8 cellular contexts compared by ENCODE assay signal in genomic region chr1:15323351-15323988, GRCh38.
DNase-seq lines count a peak whose midpoint lies in the region; ATAC-seq and TF ChIP-seq lines count a peak whose summit lies in the region.

No MANE protein-coding gene starts in this region.

- H3K36me3 ChIP-seq in HEK293 (ENCODE audit: control insufficient read depth in 2 of 2, insufficient read depth in 1 of 2, low read length in 2 of 2) (no peaks in the 10 kb centered on the region), lower lobe of right lung (no peaks in the 10 kb centered on the region)

- intact Hi-C loops in dorsolateral prefrontal cortex (cut with DNase I) (loop anchor here (1.0 to 2.0 kb wide), 2 partner anchors 107 to 108 kb away; no protein-coding TSS in a partner anchor), lower lobe of right lung (cut with DNase I) (no loop called here)

- TF ChIP-seq CTCF in HEK293 (tag by site-specific recombination; IDR thresholded peaks at IDR 0.05) (peak; percentile 82), dorsolateral prefrontal cortex (IDR thresholded peaks at IDR 0.05 in 54 of 56, conservative IDR thresholded peaks at IDR 0.05 in 2 of 56; ENCODE audit: low read depth in 1 of 56, partially characterized antibody in 56 of 56) (peak; percentile 97 to 100 (median 99)), lower lobe of right lung (IDR thresholded peaks at IDR 0.05) (peak; percentile 98)

- DNase-seq in C1 segment of cervical spinal cord (lab: John Stamatoyannopoulos, UW) = peak in 12 of 14 donors; percentile 11 to 66 (median 37)
- DNase-seq in NCI-H69 (lab: John Stamatoyannopoulos, UW) = peak; percentile 62
- peak; percentile 66 to 73 for DNase-seq in activated CD4-positive, alpha-beta T cell treated with anti-CD3 and anti-CD28 coated beads, Interleukin-2, amount 50 U/mL, for 4 hours
- peak; percentile 68 to 86 (median 79) for DNase-seq in dorsolateral prefrontal cortex
- DNase-seq in lower lobe of right lung = peak; percentile 78
- DNase-seq in stimulated activated CD4-positive, alpha-beta T cell treated with anti-CD3 and anti-CD28 coated beads, TNF-alpha, amount 100 ng/mL, for 4 hours (ENCODE audit: low read depth in 3 of 3) = peak; percentile 41 to 60 (median 48)

- H3K27ac ChIP-seq in HEK293 (ENCODE audit: extremely low read depth, low read depth, low read length) (no peak overlapping the region), dorsolateral prefrontal cortex (no peak overlapping the region), lower lobe of right lung (no peak overlapping the region)

- ATAC-seq in lower lobe of right lung (peak; percentile 88 to 91), HG02623 (IDR thresholded peaks at IDR 0.05; ENCODE audit: unreplicated experiment) (no peak)

- no peaks in the 10 kb centered on the region for H3K27me3 ChIP-seq in dorsolateral prefrontal cortex
- no peaks in the 10 kb centered on the region for H3K27me3 ChIP-seq in lower lobe of right lung (ENCODE audit: low read depth)

- H3K4me1 ChIP-seq in HEK293 (ENCODE audit: control insufficient read depth, insufficient read depth, low read length) (peaks cover 6% of the 10 kb centered on the region), lower lobe of right lung (peaks cover 12% of the 10 kb centered on the region)

- no peaks in the 10 kb centered on the region for H3K9me3 ChIP-seq in HEK293 (ENCODE audit: control insufficient read depth, insufficient read depth, low read depth, low read length)
- no peaks in the 10 kb centered on the region for H3K9me3 ChIP-seq in lower lobe of right lung

- CTCF ChIA-PET in HEK293 (lab: Yijun Ruan, JAX) = interaction anchor here (0.5 to 4.4 kb wide), 49 partner anchors 8 to 1827 kb away, joined by 3 to 145 read pairs (median 4); no protein-coding TSS in a partner anchor

- H3K4me3 ChIP-seq in HEK293 (ENCODE audit: low read depth, low read length) (no peak overlapping the region), dorsolateral prefrontal cortex (peak overlapping the region in 1 of 59 donors; percentile 25), lower lobe of right lung (no peak overlapping the region)

- POLR2A ChIA-PET in HEK293 (lab: Yijun Ruan, JAX) = no interaction called here

TF ChIP-seq in HEK293, 187 proteins besides CTCF, POLR2A, EP300 and RAD21:
- TF ChIP-seq ZNF76 (tag by site-specific recombination; IDR thresholded peaks at IDR 0.05; ENCODE audit: borderline replicate concordance, low read depth) (no peak), PRDM10 (tag by site-specific recombination; IDR thresholded peaks at IDR 0.05) (peak; percentile 89), ZNF121 (tag by site-specific recombination; IDR thresholded peaks at IDR 0.05) (no peak), ZNF394 (tag by site-specific recombination; IDR thresholded peaks at IDR 0.05; ENCODE audit: borderline replicate concordance) (peak; percentile 33; the same call in 1 of the 2 replicates), ZBTB8A (tag by site-specific recombination; IDR thresholded peaks at IDR 0.05) (peak; percentile 69)
